In the genomic region with DNA sequence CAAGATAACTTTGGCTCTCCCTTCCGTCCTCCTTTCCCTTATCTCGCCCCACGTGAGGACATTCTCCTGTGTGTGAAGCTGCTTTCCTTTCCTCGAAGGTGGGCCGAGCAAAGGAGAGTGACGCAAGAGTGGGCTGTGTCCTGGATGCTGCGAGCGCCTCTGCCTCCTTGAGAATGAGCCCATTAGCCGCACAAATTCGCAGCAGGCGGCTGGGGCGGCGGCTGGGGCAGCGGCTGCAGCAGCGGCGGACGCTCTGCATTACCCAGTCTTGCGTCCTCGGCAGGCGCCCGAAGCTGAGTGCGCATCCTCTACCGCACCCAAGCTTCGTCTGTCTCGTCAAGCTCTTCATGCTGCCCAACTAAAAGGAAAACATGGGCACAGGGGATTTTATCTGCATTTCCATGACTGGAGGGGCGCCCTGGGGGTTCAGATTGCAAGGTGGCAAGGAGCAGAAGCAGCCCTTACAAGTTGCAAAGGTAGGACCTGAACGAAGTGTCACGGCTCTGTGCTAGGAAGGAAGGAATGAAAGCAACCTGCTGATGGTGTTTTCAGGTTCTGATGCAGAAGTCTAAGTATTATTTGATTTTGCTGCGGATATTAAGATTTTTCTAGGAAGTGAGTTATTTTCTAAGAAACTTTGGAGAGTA, we compare ENCODE assay signal across 8 cellular contexts. TPM values are rescaled to one million over a fixed set of nuclear protein-coding genes. Genes with fewer than 3 reads are reported as not detected.
DNase-seq lines count a peak whose midpoint lies in the region; ATAC-seq, FAIRE-seq and TF ChIP-seq lines count a peak whose summit lies in the region.

SYNPO2 (plus strand) TSS at position 189 of the 647 bp plus-strand sequence; CDS start at position 372, 183 bp downstream.

- peak within 1 kb of the TSS; percentile 51 for H3K4me2 ChIP-seq in K562 (ENCODE audit: insufficient read depth, low read length)

- H3K9ac ChIP-seq in K562 (ENCODE audit: insufficient read depth in 1 of 2, low read depth in 2 of 2, low read length in 2 of 2): peak within 1 kb of the TSS in 1 of 2 experiments; percentile 50; a peak in 1 of 4 replicates

- intact Hi-C loops in K562 (cut with micrococcal nuclease): loop anchor here (1.0 kb wide), 1 partner anchor 23 kb away; no protein-coding TSS in a partner anchor

- peak; percentile 82 for ATAC-seq in GM21737 (IDR thresholded peaks at IDR 0.05; ENCODE audit: unreplicated experiment)
- ATAC-seq in K562: peak; percentile 91

- H2AFZ ChIP-seq in K562 (ENCODE audit: low read depth, low read length): peak within 1 kb of the TSS; percentile 53; the same call in 1 of the 2 replicates

- H3K27ac ChIP-seq in K562 (ENCODE audit: extremely low read depth, low read depth, low read length) (no peak within 1 kb of the TSS), iPS DF 6.9 (ENCODE audit: low read length) (no peak within 1 kb of the TSS)

- H3K9me1 ChIP-seq in K562 (ENCODE audit: control insufficient read depth, insufficient read depth, low read length): no peaks in the 10 kb centered on the region

- no peaks in the 10 kb centered on the region for H4K20me1 ChIP-seq in K562 (replicated peaks; ENCODE audit: control insufficient read depth, insufficient read depth, low read length)

- TF ChIP-seq RAD21 in Ishikawa (IDR thresholded peaks at IDR 0.05; ENCODE audit: low read depth) (peak; percentile 5; the same call in 1 of the 2 replicates), K562 (CRISPR knock-in tag; conservative IDR thresholded peaks at IDR 0.05 in 1 of 2, IDR thresholded peaks at IDR 0.05 in 1 of 2) (no peak)

- H3K9me3 ChIP-seq in K562 (replicated peaks; ENCODE audit: control insufficient read depth, insufficient read depth, low read depth, low read length) (no peaks in the 10 kb centered on the region), iPS DF 6.9 (ENCODE audit: control insufficient read depth, insufficient read depth, low read length) (no peaks in the 10 kb centered on the region)

- POLR2A ChIA-PET in K562 (lab: Yijun Ruan, JAX): interaction anchor here (0.6 kb wide), 1 partner anchor 10 kb away, joined by 3 read pairs; no protein-coding TSS in a partner anchor

- H3K79me2 ChIP-seq in K562 (ENCODE audit: control insufficient read depth, insufficient read depth, low read length): no peaks in the 10 kb centered on the region

- WGBS in K562 (ENCODE audit: insufficient coverage, low coverage, missing lambda C conversion rate): 2% methylated on average over 29 of the region's 29 CpGs
- whole genome bisulfite sequencing in iPS DF 6.9 (ENCODE audit: insufficient coverage, insufficient read length): no CpG with 5 or more reads among the region's 29 CpGs

- no peaks in the 10 kb centered on the region for H3K36me3 ChIP-seq in K562 (ENCODE audit: control insufficient read depth, insufficient read depth, low read length)
- no peaks in the 10 kb centered on the region for H3K36me3 ChIP-seq in iPS DF 6.9 (ENCODE audit: control insufficient read depth, insufficient read depth, low read length)

- BruUV-seq in K562 (replicated peaks; lab: Mats Ljungman, UMichigan): no TSS peak

- peaks cover 3 to 6% of the 10 kb centered on the region in 2 experiments; a peak in 3 of 5 replicates for H3K4me1 ChIP-seq in K562 (replicated peaks in 1 of 2; ENCODE audit: control insufficient read depth in 2 of 2, insufficient read depth in 2 of 2, low read length in 2 of 2)
- H3K4me1 ChIP-seq in iPS DF 6.9 (ENCODE audit: control insufficient read depth, insufficient read depth, low read length): no peaks in the 10 kb centered on the region

- FAIRE-seq in K562 (lab: Jason Lieb, UNC): no peak

- H3K4me3 ChIP-seq in K562 (no peak within 1 kb of the TSS), iPS DF 6.9 (ENCODE audit: low read length) (peak within 1 kb of the TSS; percentile 9; the same call in 1 of the 2 replicates)

- peaks cover 0 to 11% of the 10 kb centered on the region in 2 experiments; a peak in 4 of 5 replicates for H3K27me3 ChIP-seq in K562 (ENCODE audit: control insufficient read depth in 2 of 2, insufficient read depth in 2 of 2, low read length in 2 of 2)
- H3K27me3 ChIP-seq in iPS DF 6.9 (ENCODE audit: control insufficient read depth, insufficient read depth, low read length): no peaks in the 10 kb centered on the region

- no peak for TF ChIP-seq CTCF in K562 (IDR thresholded peaks at IDR 0.05 in 2 of 3, conservative IDR thresholded peaks at IDR 0.05 in 1 of 3; ENCODE audit: insufficient read depth in 2 of 3, low read depth in 1 of 3, low read length in 3 of 3)

- TF ChIP-seq POLR2A in K562 (conservative IDR thresholded peaks at IDR 0.05): no peak

- TF ChIP-seq EP300 in Ishikawa (IDR thresholded peaks at IDR 0.05; ENCODE audit: borderline replicate concordance): no peak
- no peak for TF ChIP-seq EP300 in K562 (IDR thresholded peaks at IDR 0.05; ENCODE audit: low read length)

- CTCF ChIA-PET in K562 (lab: Yijun Ruan, JAX; ENCODE audit: low intra/inter-chr PET ratio): no interaction called here

- DNase-seq in DMS53 treated with DMSO at 0.1 percent for 48 hours (lab: John Stamatoyannopoulos, UW; ENCODE audit: unreplicated experiment) (peak; percentile 2), SK-N-DZ (ENCODE audit: low spot score) (peak; percentile 87), K562 (ENCODE audit: extremely low read depth in 1 of 4, low spot score in 3 of 4) (peak in 2 of 4 experiments; percentile 14 to 53), iPS DF 6.9 (ENCODE audit: low read depth, low spot score) (peak; percentile 47), renal cortical epithelial cell (ENCODE audit: low read depth) (peak; percentile 59), NCI-H345 (lab: John Stamatoyannopoulos, UW) (no peak)

- in situ Hi-C loops in K562 (cut with MboI): no loop called here

TF ChIP-seq in Ishikawa, 13 proteins besides CTCF, POLR2A, EP300 and RAD21:
- peak; percentile 88 for TF ChIP-seq CEBPB (IDR thresholded peaks at IDR 0.05)
- TF ChIP-seq CREB1 (IDR thresholded peaks at IDR 0.05; ENCODE audit: low read depth): 0 out of 2 replicates have a peak, but pooled peaks have one; percentile 24
- TF ChIP-seq, protein P1, sequence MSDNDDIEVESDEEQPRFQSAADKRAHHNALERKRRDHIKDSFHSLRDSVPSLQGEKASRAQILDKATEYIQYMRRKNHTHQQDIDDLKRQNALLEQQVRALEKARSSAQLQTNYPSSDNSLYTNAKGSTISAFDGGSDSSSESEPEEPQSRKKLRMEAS (IDR thresholded peaks at IDR 0.05): no peak

TF ChIP-seq in K562, 482 proteins besides CTCF, POLR2A, EP300 and RAD21 (continues in another document):
- TF ChIP-seq RNF2 (IDR thresholded peaks at IDR 0.05) (0 out of 2 replicates have a peak, but pooled peaks have one; percentile 33), ATF3 (IDR thresholded peaks at IDR 0.05) (peak; percentile 76), ATF3 (CRISPR knock-in tag; conservative IDR thresholded peaks at IDR 0.05) (no peak), ARID1B (IDR thresholded peaks at IDR 0.05) (no peak), CREB1 (IDR thresholded peaks at IDR 0.05) (0 out of 2 replicates have a peak, but pooled peaks have one; percentile 8), CREB1 (CRISPR knock-in tag; IDR thresholded peaks at IDR 0.05) (no peak), ZNF232 (CRISPR knock-in tag; IDR thresholded peaks at IDR 0.05) (no peak), CEBPG (CRISPR knock-in tag; IDR thresholded peaks at IDR 0.05) (peak; percentile 75), CEBPG (tag; conservative IDR thresholded peaks at IDR 0.05 in 1 of 2, IDR thresholded peaks at IDR 0.05 in 1 of 2) (peak; percentile 63 to 83), USF2 (CRISPR knock-in tag; IDR thresholded peaks at IDR 0.05) (peak; percentile 72), HNRNPLL (IDR thresholded peaks at IDR 0.05; ENCODE audit: low read depth, low read length, poor library complexity, severe bottlenecking) (peak; percentile 31), JUND (IDR thresholded peaks at IDR 0.05; ENCODE audit: borderline replicate concordance, low read depth, low read length) (peak; percentile 47), JUND (tag; IDR thresholded peaks at IDR 0.05; ENCODE audit: borderline replicate concordance, low read depth, low read length) (no peak; the same call in 2 of the 3 replicates), CEBPB (tag; IDR thresholded peaks at IDR 0.05) (peak; percentile 84)

RNA-seq across cellular contexts. Expression of gene SYNPO2, which starts in this region (rescaled TPM):
- polyA plus RNA-seq in SK-N-DZ (2014; cell fraction: cytosol; rRNA removed): 6.0 TPM in 2 replicates
- polyA plus RNA-seq in SK-N-DZ (2014; cell fraction: nucleus; rRNA removed): 4.6 and 5.4 TPM in 2 replicates
- not detected in 2 replicates for total RNA-seq in K562 (2011; cell fraction: chromatin; rRNA removed; ENCODE audit: low replicate concordance)
- total RNA-seq in K562 (2011; cell fraction: nucleolus; rRNA removed): not detected in 2 replicates
- total RNA-seq in K562 (2011; cell fraction: nucleoplasm; rRNA removed): not detected in 2 replicates
- total RNA-seq in K562 (2014; rRNA removed): not detected in 2 replicates
- total RNA-seq in K562 (2014; rRNA removed; fragmentation: Illumina TruSeq; extraction: Trizol): not detected in 2 replicates
- total RNA-seq in K562 (2015; rRNA removed; fragmentation: Illumina TruSeq; extraction: Trizol): 0.04 TPM in 1 of 2 replicates, not detected in the other
- 0.13 and 0.18 TPM in 2 replicates for total RNA-seq in K562 (2021)
- polyA plus RNA-seq in K562 (2011; rRNA removed): not detected in 2 replicates
- not detected in 2 replicates for polyA plus RNA-seq in K562 (2011; cell fraction: cytosol; rRNA removed)
- polyA plus RNA-seq in K562 (2011; cell fraction: nucleus; rRNA removed): not detected in 2 replicates
- polyA plus RNA-seq in K562 (2012): 0.03 TPM in 2 replicates
- 0.03 TPM in 1 of 2 replicates, not detected in the other for polyA plus RNA-seq in K562 (2014; fragmentation: Illumina TruSeq; extraction: Trizol)
- not detected for polyA plus RNA-seq in K562 (2014; fragmentation: Nextera tagmentation; extraction: Ambion mirVana)
- not detected in 2 replicates for polyA plus RNA-seq in K562 (2014; rRNA removed)
- polyA minus RNA-seq in K562 (2011; rRNA and poly(A)+ RNA removed): not detected in 2 replicates
- polyA minus RNA-seq in K562 (2011; cell fraction: cytosol; rRNA and poly(A)+ RNA removed): not detected in 2 replicates
- polyA minus RNA-seq in K562 (2011; cell fraction: nucleus; rRNA and poly(A)+ RNA removed): not detected in 2 replicates
- total RNA-seq in renal cortical epithelial cell: 0.35 and 1.2 TPM in 2 replicates

Comparison
In these comparisons a context has a peak if more than half of its experiments do, and no peak if none do; other contexts are left out.
1. Peak in ATAC-seq and H3K4me2 ChIP-seq in K562; RNA of the gene not detected or under 1 TPM.